In genomic region chr10:31124852-31125251, GRCh38 we compare ENCODE assay signal across 14 cellular contexts.
DNase-seq lines count a peak whose midpoint lies in the region; ATAC-seq and TF ChIP-seq lines count a peak whose summit lies in the region.
"Had no signal": no experiment of that assay in that cellular context is flagged by ENCODE, and none has a peak within 500 bp of the region (broad histone marks: within the 10 kb centered on the region; RNA-seq: fewer than 3 reads in every experiment).

No MANE protein-coding gene starts in this region.

- peak overlapping the region; percentile 35 for H3K27ac Mint-ChIP-seq in activated CD4-positive, alpha-beta memory T cell treated with anti-CD3 and anti-CD28 coated beads for 36 hours
- no peak overlapping the region for H3K27ac Mint-ChIP-seq in activated CD4-positive, alpha-beta memory T cell treated with anti-CD3 and anti-CD28 coated beads, Interleukin-2, amount 10 ng/mL, durations not matched to agents 7 days and 5 days
- no peak overlapping the region for H3K27ac Mint-ChIP-seq in activated T-helper 17 cell treated with anti-CD3 and anti-CD28 coated beads, Interleukin-2, amount 50 U/mL, for 72 hours
- H3K27ac Mint-ChIP-seq: IgD-negative memory B cell had no signal

- no peak for DNase-seq in activated CD4-positive, alpha-beta memory T cell treated with anti-CD3 and anti-CD28 coated beads for 36 hours
- no peak for DNase-seq in activated CD4-positive, alpha-beta memory T cell treated with anti-CD3 and anti-CD28 coated beads, Interleukin-2, amount 10 ng/mL, durations not matched to agents 7 days and 5 days
- DNase-seq in fibroblast of peridontal ligament (ENCODE audit: extremely low read depth) (peak; percentile 48), GM13977 (ENCODE audit: low spot score) (no peak), cerebellum (ENCODE audit: low spot score) (no peak), A172 (ENCODE audit: low spot score) (no peak)
- DNase-seq in stimulated activated CD8-positive, alpha-beta memory T cell treated with anti-CD3 and anti-CD28 coated beads, Interleukin-4, amount 100 ng/mL, for 48 hours, result peak; percentile 22
- DNase-seq: HCEC 1CT, NCI-H1930, NCI-H510A had no signal

- intact Hi-C loops in activated CD4-positive, alpha-beta memory T cell treated with anti-CD3 and anti-CD28 coated beads for 36 hours (cut with micrococcal nuclease), result no loop called here

- H3K4me3 Mint-ChIP-seq in activated CD4-positive, alpha-beta memory T cell treated with anti-CD3 and anti-CD28 coated beads for 36 hours, result no peak overlapping the region
- H3K4me3 Mint-ChIP-seq in activated CD4-positive, alpha-beta memory T cell treated with anti-CD3 and anti-CD28 coated beads, Interleukin-2, amount 10 ng/mL, durations not matched to agents 7 days and 5 days, result no peak overlapping the region
- no peak overlapping the region for H3K4me3 Mint-ChIP-seq in activated T-helper 17 cell treated with anti-CD3 and anti-CD28 coated beads, Interleukin-2, amount 50 U/mL, for 72 hours
- H3K4me3 Mint-ChIP-seq: IgD-negative memory B cell had no signal

- no peaks in the 10 kb centered on the region for H3K9me3 Mint-ChIP-seq in activated CD4-positive, alpha-beta memory T cell treated with anti-CD3 and anti-CD28 coated beads for 36 hours
- no peaks in the 10 kb centered on the region for H3K9me3 Mint-ChIP-seq in activated CD4-positive, alpha-beta memory T cell treated with anti-CD3 and anti-CD28 coated beads, Interleukin-2, amount 10 ng/mL, durations not matched to agents 7 days and 5 days
- H3K9me3 Mint-ChIP-seq in activated T-helper 17 cell treated with anti-CD3 and anti-CD28 coated beads, Interleukin-2, amount 50 U/mL, for 72 hours, result no peaks in the 10 kb centered on the region
- H3K9me3 Mint-ChIP-seq: IgD-negative memory B cell had no signal

- no peaks in the 10 kb centered on the region for H3K36me3 Mint-ChIP-seq in activated CD4-positive, alpha-beta memory T cell treated with anti-CD3 and anti-CD28 coated beads for 36 hours
- H3K36me3 Mint-ChIP-seq in activated CD4-positive, alpha-beta memory T cell treated with anti-CD3 and anti-CD28 coated beads, Interleukin-2, amount 10 ng/mL, durations not matched to agents 7 days and 5 days (ENCODE audit: low read depth), result no peaks in the 10 kb centered on the region
- no peaks in the 10 kb centered on the region for H3K36me3 Mint-ChIP-seq in activated T-helper 17 cell treated with anti-CD3 and anti-CD28 coated beads, Interleukin-2, amount 50 U/mL, for 72 hours (ENCODE audit: low read depth)

- ATAC-seq in activated T-helper 17 cell treated with anti-CD3 and anti-CD28 coated beads, Interleukin-2, amount 50 U/mL, for 72 hours (replicated peaks), result peak; percentile 30
- ATAC-seq: A549, Panc1 had no signal

- CTCF ChIA-PET in activated CD4-positive, alpha-beta memory T cell treated with anti-CD3 and anti-CD28 coated beads for 36 hours (lab: Charles Lee), result no interaction called here
- CTCF ChIA-PET in activated CD4-positive, alpha-beta memory T cell treated with anti-CD3 and anti-CD28 coated beads, Interleukin-2, amount 10 ng/mL, durations not matched to agents 7 days and 5 days (lab: Charles Lee), result no interaction called here

- peaks cover 39% of the 10 kb centered on the region for H3K4me1 Mint-ChIP-seq in activated CD4-positive, alpha-beta memory T cell treated with anti-CD3 and anti-CD28 coated beads for 36 hours (ENCODE audit: low read depth)
- peaks cover 2% of the 10 kb centered on the region for H3K4me1 Mint-ChIP-seq in activated CD4-positive, alpha-beta memory T cell treated with anti-CD3 and anti-CD28 coated beads, Interleukin-2, amount 10 ng/mL, durations not matched to agents 7 days and 5 days
- H3K4me1 Mint-ChIP-seq in activated T-helper 17 cell treated with anti-CD3 and anti-CD28 coated beads, Interleukin-2, amount 50 U/mL, for 72 hours, result no peaks in the 10 kb centered on the region
- H3K4me1 Mint-ChIP-seq: IgD-negative memory B cell had no signal

- POLR2A ChIA-PET in activated CD4-positive, alpha-beta memory T cell treated with anti-CD3 and anti-CD28 coated beads for 36 hours (lab: Charles Lee), result interaction anchor here (0.6 kb wide), 1 partner anchor 797 kb away, joined by 4 read pairs; no protein-coding TSS in a partner anchor
- POLR2A ChIA-PET in activated CD4-positive, alpha-beta memory T cell treated with anti-CD3 and anti-CD28 coated beads, Interleukin-2, amount 10 ng/mL, durations not matched to agents 7 days and 5 days (lab: Charles Lee), result interaction anchor here (1.2 to 1.6 kb wide), 2 partner anchors 10 to 90 kb away, joined by 3 to 4 read pairs; no protein-coding TSS in a partner anchor

- in situ Hi-C loops in GM13977 (cut with MboI; ENCODE audit: low pct_unique_long_range_greater_than_20kb, low sequenced_read_pairs, unreplicated experiment), result no loop called here

- TF ChIP-seq CTCF in GM13977 (IDR thresholded peaks at IDR 0.05; ENCODE audit: extremely low read depth, insufficient read depth, missing control alignments), result no peak

- H3K27me3 Mint-ChIP-seq in activated CD4-positive, alpha-beta memory T cell treated with anti-CD3 and anti-CD28 coated beads for 36 hours, result no peaks in the 10 kb centered on the region
- no peaks in the 10 kb centered on the region for H3K27me3 Mint-ChIP-seq in activated CD4-positive, alpha-beta memory T cell treated with anti-CD3 and anti-CD28 coated beads, Interleukin-2, amount 10 ng/mL, durations not matched to agents 7 days and 5 days
- H3K27me3 Mint-ChIP-seq in activated T-helper 17 cell treated with anti-CD3 and anti-CD28 coated beads, Interleukin-2, amount 50 U/mL, for 72 hours, result peaks cover 3% of the 10 kb centered on the region

Comparison
In these comparisons a context has a peak if more than half of its experiments do, and no peak if none do; other contexts are left out.
1. DNase-seq: peak in fibroblast of peridontal ligament (single experiment) and stimulated activated CD8-positive, alpha-beta memory T cell treated with anti-CD3 and anti-CD28 coated beads, Interleukin-4, amount 100 ng/mL, for 48 hours (single experiment); none in activated CD4-positive, alpha-beta memory T cell treated with anti-CD3 and anti-CD28 coated beads for 36 hours (single experiment), activated CD4-positive, alpha-beta memory T cell treated with anti-CD3 and anti-CD28 coated beads, Interleukin-2, amount 10 ng/mL, durations not matched to agents 7 days and 5 days (single experiment), GM13977 (single experiment), cerebellum (single experiment) and A172 (single experiment).